28 cellular contexts compared by ENCODE assay signal in genomic region chr20:24609757-24610156, GRCh38.
A peak's percentile ranks its signal among the peaks of the same experiment; 100 is the strongest.
DNase-seq lines count a peak whose midpoint lies in the region; ATAC-seq, FAIRE-seq and TF ChIP-seq lines count a peak whose summit lies in the region.
"Had no signal": no experiment of that assay in that cellular context is flagged by ENCODE, and none has a peak within 500 bp of the region (broad histone marks: within the 10 kb centered on the region; RNA-seq: fewer than 3 reads in every experiment).

No MANE protein-coding gene starts in this region.

- SMC1A ChIA-PET in GM12878 (lab: Charles Lee; ENCODE audit: uncharacterized antibody, unreplicated experiment): interaction anchor here (1.2 to 1.9 kb wide), 3 partner anchors 9 to 26 kb away, joined by 3 to 6 read pairs (median 4); no protein-coding TSS in a partner anchor

- H3K4me3 ChIP-seq in BLaER1 (peak overlapping the region; percentile 13; the same call in 1 of the 2 replicates), HUES48 (ENCODE audit: low read depth, low read length) (no peak overlapping the region), GM12878 (no peak overlapping the region), mesendoderm (ENCODE audit: low read length) (no peak overlapping the region)
- H3K4me3 ChIP-seq: breast epithelium, right atrium auricular region, tibial artery had no signal

- no peak overlapping the region for H2BK120ac ChIP-seq in mesendoderm (ENCODE audit: low read depth, low read length)

- H3K79me1 ChIP-seq in mesendoderm (ENCODE audit: low read length): no peaks in the 10 kb centered on the region

- H3K4me1 ChIP-seq in BLaER1 (peaks cover 61% of the 10 kb centered on the region), HUES48 (ENCODE audit: control insufficient read depth, insufficient read depth, low read length) (peaks cover 12% of the 10 kb centered on the region), GM12878 (ENCODE audit: control insufficient read depth, insufficient read depth, low read length) (peaks cover 16% of the 10 kb centered on the region), mesendoderm (ENCODE audit: control insufficient read depth, low read depth, low read length) (peaks cover 9% of the 10 kb centered on the region)
- H3K4me1 ChIP-seq: breast epithelium, tibial artery had no signal

- in situ Hi-C loops in GM12878 (cut with MboI): no loop called here

- H2BK5ac ChIP-seq in mesendoderm (ENCODE audit: low read length): no peak overlapping the region

- H3K27me3 ChIP-seq in BLaER1 (no peaks in the 10 kb centered on the region), HUES48 (ENCODE audit: control insufficient read depth, insufficient read depth, low read length) (no peaks in the 10 kb centered on the region), GM12878 (replicated peaks in 1 of 2; ENCODE audit: control insufficient read depth in 2 of 2, insufficient read depth in 2 of 2, low read length in 1 of 2) (no peaks in the 10 kb centered on the region; a peak in 1 of 4 replicates), mesendoderm (ENCODE audit: insufficient read depth, low read length, poor library complexity) (no peaks in the 10 kb centered on the region)
- H3K27me3 ChIP-seq: right atrium auricular region, tibial artery had no signal

- H2BK15ac ChIP-seq in mesendoderm (replicated peaks; ENCODE audit: low read depth): no peak overlapping the region

- H3K4me2 ChIP-seq in BLaER1: peak overlapping the region; percentile 84
- peak overlapping the region; percentile 82 for H3K4me2 ChIP-seq in GM12878 (ENCODE audit: control insufficient read depth, insufficient read depth)
- H3K4me2 ChIP-seq in mesendoderm (ENCODE audit: low read length): no peak overlapping the region
- H3K4me2 ChIP-seq: SK-N-SH had no signal

- H3K9me3 ChIP-seq in BLaER1 (no peaks in the 10 kb centered on the region), HUES48 (ENCODE audit: control insufficient read depth, insufficient read depth, low read length) (no peaks in the 10 kb centered on the region), GM12878 (replicated peaks; ENCODE audit: control insufficient read depth, insufficient read depth, low read length) (no peaks in the 10 kb centered on the region; the same call in 1 of the 3 replicates)
- H3K9me3 ChIP-seq: breast epithelium, right atrium auricular region, SK-N-SH, tibial artery had no signal

- no peak overlapping the region for H4K5ac ChIP-seq in mesendoderm (ENCODE audit: low read length)

- no peak for TF ChIP-seq EP300 in GM12878 (IDR thresholded peaks at IDR 0.05; ENCODE audit: borderline replicate concordance in 1 of 2, control insufficient read depth in 1 of 2, low read depth in 2 of 2, low read length in 2 of 2)

- no peak overlapping the region for H3K56ac ChIP-seq in mesendoderm (ENCODE audit: low read length)

- H4K8ac ChIP-seq in mesendoderm (ENCODE audit: low read depth, low read length): no peak overlapping the region

- BruUV-seq in GM12878 (replicated peaks; lab: Mats Ljungman, UMichigan): no TSS peak

- H3K79me2 ChIP-seq in GM12878 (ENCODE audit: control insufficient read depth, insufficient read depth, low read length) (no peaks in the 10 kb centered on the region), mesendoderm (ENCODE audit: control insufficient read depth, insufficient read depth, low read length) (no peaks in the 10 kb centered on the region)

- no peak for DNase-seq in GM12878 (ENCODE audit: low read depth, low spot score)
- peak; percentile 33 for DNase-seq in mesendoderm
- no peak for DNase-seq in epidermal melanocyte (ENCODE audit: insufficient read length, low spot score)
- DNase-seq in T1000 (lab: John Stamatoyannopoulos, UW): no peak
- DNase-seq in C1 segment of cervical spinal cord (lab: John Stamatoyannopoulos, UW): no peak
- DNase-seq: activated CD4-positive, alpha-beta memory T cell treated with anti-CD3 and anti-CD28 coated beads, Interleukin-2, amount 10 ng/mL, durations not matched to agents 7 days and 5 days; activated CD4-positive, alpha-beta T cell treated with anti-CD3 and anti-CD28 coated beads for 1 hour; activated naive CD4-positive, alpha-beta T cell treated with anti-CD3 and anti-CD28 coated beads, Interleukin-2, amount 10 ng/mL, durations not matched to agents 7 days and 5 days; DMS153; immature natural killer cell; left colon; NCI-H1092; NCI-H187; NCI-H2171; NCI-H510A; OCI-M1; posterior cingulate gyrus; SK-N-SH; small intestine; stimulated activated naive CD8-positive, alpha-beta T cell treated with anti-CD3 and anti-CD28 coated beads, Interleukin-15, amount 100 ng/mL, for 72 hours; T-helper 17 cell; tibial artery had no signal

- TF ChIP-seq CTCF in GM12878 (IDR thresholded peaks at IDR 0.05 in 2 of 3, conservative IDR thresholded peaks at IDR 0.05 in 1 of 3; ENCODE audit: control insufficient read depth in 2 of 3, extremely low read depth in 1 of 3, insufficient read depth in 1 of 3, low read depth in 3 of 3, low read length in 3 of 3): no peak

- H3K4ac ChIP-seq in mesendoderm (ENCODE audit: low read depth, low read length): no peak overlapping the region

- no peak overlapping the region for H3K23ac ChIP-seq in mesendoderm (ENCODE audit: low read length)

- no peak overlapping the region for H2AK5ac ChIP-seq in mesendoderm (ENCODE audit: low read length)

- peak overlapping the region; percentile 76 for H3K27ac ChIP-seq in BLaER1
- peak overlapping the region; percentile 39 for H3K27ac ChIP-seq in HUES48 (ENCODE audit: low read depth, low read length)
- H3K27ac ChIP-seq in GM12878 (ENCODE audit: control insufficient read depth, insufficient read depth): no peak overlapping the region
- H3K27ac ChIP-seq in mesendoderm (ENCODE audit: low read depth, low read length): no peak overlapping the region
- H3K27ac ChIP-seq: breast epithelium, right atrium auricular region, tibial artery had no signal

- H3K9ac ChIP-seq in BLaER1 (peak overlapping the region; percentile 56), HUES48 (ENCODE audit: low read depth, low read length) (no peak overlapping the region), GM12878 (ENCODE audit: control insufficient read depth, insufficient read depth, low read length) (no peak overlapping the region), mesendoderm (ENCODE audit: low read length) (no peak overlapping the region)
- H3K9ac ChIP-seq: SK-N-SH had no signal

- no peak overlapping the region for H2AFZ ChIP-seq in GM12878 (ENCODE audit: control insufficient read depth, low read depth, low read length)

- H3K18ac ChIP-seq in mesendoderm (ENCODE audit: low read length): peak overlapping the region; percentile 8

- ATAC-seq in GM12878 (no peak), GM18907 (IDR thresholded peaks at IDR 0.05; ENCODE audit: unreplicated experiment) (no peak)
- ATAC-seq: activated T-helper 17 cell treated with anti-CD3 and anti-CD28 coated beads, Interleukin-2, amount 50 U/mL, for 72 hours; left colon; stimulated activated naive CD8-positive, alpha-beta T cell treated with anti-CD3 and anti-CD28 coated beads, Interleukin-15, amount 100 ng/mL, for 72 hours; T-helper 17 cell had no signal

- intact Hi-C loops in GM12878 (cut with micrococcal nuclease; ENCODE audit: unreplicated experiment): no loop called here

- TF ChIP-seq RAD21 in GM12878 (IDR thresholded peaks at IDR 0.05; ENCODE audit: insufficient read depth, low read depth, low read length): no peak

- RAD21 ChIA-PET in GM12878 (lab: Charles Lee; ENCODE audit: unreplicated experiment): no interaction called here

- POLR2A ChIA-PET in GM12878 (lab: Charles Lee): no interaction called here

- no peaks in the 10 kb centered on the region for H4K20me1 ChIP-seq in BLaER1
- no peaks in the 10 kb centered on the region for H4K20me1 ChIP-seq in GM12878 (ENCODE audit: control insufficient read depth, insufficient read depth)

- no peak for TF ChIP-seq POLR2A in GM12878 (IDR thresholded peaks at IDR 0.05; ENCODE audit: low read depth, low read length)

- no peaks in the 10 kb centered on the region for H3K36me3 ChIP-seq in BLaER1
- H3K36me3 ChIP-seq in HUES48 (ENCODE audit: control insufficient read depth, insufficient read depth, low read length): no peaks in the 10 kb centered on the region
- H3K36me3 ChIP-seq in GM12878 (ENCODE audit: control insufficient read depth in 2 of 2, insufficient read depth in 2 of 2, low read length in 1 of 2): no peaks in the 10 kb centered on the region
- H3K36me3 ChIP-seq in mesendoderm (ENCODE audit: control insufficient read depth, insufficient read depth, low read length): no peaks in the 10 kb centered on the region
- H3K36me3 ChIP-seq: breast epithelium, right atrium auricular region, tibial artery had no signal

- CTCF ChIA-PET in GM12878 (lab: Yijun Ruan, JAX): no interaction called here

- FAIRE-seq in GM12878 (lab: Jason Lieb, UNC): no peak
- FAIRE-seq: small intestine had no signal

- WGBS in GM12878 (ENCODE audit: insufficient coverage, insufficient replicate concordance, low lambda C conversion rate, missing lambda C conversion rate): 7% methylated on average over 2 of the region's 2 CpGs
- WGBS in mesendoderm (ENCODE audit: extremely low coverage, insufficient coverage, low lambda C conversion rate): no CpG with 5 or more reads among the region's 2 CpGs

TF ChIP-seq in GM12878, 131 proteins besides CTCF, POLR2A, EP300 and RAD21:
- no peak for TF ChIP-seq CBFB (IDR thresholded peaks at IDR 0.05; ENCODE audit: low read depth)
- TF ChIP-seq BACH1 (IDR thresholded peaks at IDR 0.05; ENCODE audit: borderline replicate concordance): no peak
- TF ChIP-seq RUNX3 (IDR thresholded peaks at IDR 0.05; ENCODE audit: low read length): no peak
- TF ChIP-seq MTA3 (IDR thresholded peaks at IDR 0.05; ENCODE audit: borderline replicate concordance, low read length): no peak
- TF ChIP-seq MYC (IDR thresholded peaks at IDR 0.05; ENCODE audit: insufficient read depth, insufficient read length, insufficient replicate concordance, low read length, severe bottlenecking): no peak
- TF ChIP-seq BMI1 (IDR thresholded peaks at IDR 0.05; ENCODE audit: borderline replicate concordance): no peak
- TF ChIP-seq ASH2L (IDR thresholded peaks at IDR 0.05; ENCODE audit: borderline replicate concordance, low read depth): no peak
- TF ChIP-seq HSF1 (IDR thresholded peaks at IDR 0.05; ENCODE audit: low read depth, low read length): no peak
- no peak for TF ChIP-seq YY1 (IDR thresholded peaks at IDR 0.05; ENCODE audit: low read depth, low read length)
- TF ChIP-seq IKZF2 (IDR thresholded peaks at IDR 0.05): no peak

Comparison
In these comparisons a context has a peak if more than half of its experiments do, and no peak if none do; other contexts are left out.
1. H3K27ac ChIP-seq: peak in BLaER1 (single experiment) and HUES48 (single experiment); none in GM12878 (single experiment) and mesendoderm (single experiment).